18 cellular contexts compared by ENCODE assay signal in genomic region chr7:93894966-93895650, GRCh38. TPM values are rescaled to one million over a fixed set of nuclear protein-coding genes. Genes with fewer than 3 reads are reported as not detected.
"Had no signal": no experiment of that assay in that cellular context is flagged by ENCODE, and none has a peak within 500 bp of the region (broad histone marks: within the 10 kb centered on the region; RNA-seq: fewer than 3 reads in every experiment).

No MANE protein-coding gene starts in this region.

- H3K27me3 ChIP-seq: ascending aorta had no signal

- H3K4me3 Mint-ChIP-seq: activated CD4-positive, alpha-beta memory T cell treated with anti-CD3 and anti-CD28 coated beads, Interleukin-2, amount 10 ng/mL, durations not matched to agents 7 days and 5 days; activated CD4-positive, alpha-beta T cell treated with anti-CD3 and anti-CD28 coated beads for 36 hours; activated naive CD8-positive, alpha-beta T cell treated with anti-CD3 and anti-CD28 coated beads, Interleukin-2, amount 50 U/mL, for 24 hours; activated T-cell treated with anti-CD3 and anti-CD28 coated beads, Interleukin-2, amount 50 U/mL, for 72 hours; naive thymus-derived CD4-positive, alpha-beta T cell had no signal

- H3K4me1 ChIP-seq: colonic mucosa, psoas muscle had no signal

- H3K36me3 Mint-ChIP-seq: naive thymus-derived CD4-positive, alpha-beta T cell had no signal

- H3K9me3 ChIP-seq: ascending aorta, colonic mucosa, lower lobe of right lung, psoas muscle, suprapubic skin, upper lobe of left lung had no signal

- H3K4me3 ChIP-seq: ascending aorta, cardiac muscle cell, colonic mucosa, lower lobe of right lung, psoas muscle, suprapubic skin, upper lobe of left lung had no signal

- H3K27ac ChIP-seq: ascending aorta, cardiac muscle cell, colonic mucosa, lower lobe of right lung, psoas muscle, suprapubic skin, upper lobe of left lung had no signal

- H3K9me3 Mint-ChIP-seq: activated CD4-positive, alpha-beta memory T cell treated with anti-CD3 and anti-CD28 coated beads, Interleukin-2, amount 10 ng/mL, durations not matched to agents 7 days and 5 days; activated naive CD8-positive, alpha-beta T cell treated with anti-CD3 and anti-CD28 coated beads, Interleukin-2, amount 50 U/mL, for 24 hours; activated T-cell treated with anti-CD3 and anti-CD28 coated beads, Interleukin-2, amount 50 U/mL, for 72 hours had no signal

- H3K27ac Mint-ChIP-seq: activated CD4-positive, alpha-beta memory T cell treated with anti-CD3 and anti-CD28 coated beads, Interleukin-2, amount 10 ng/mL, durations not matched to agents 7 days and 5 days; activated CD4-positive, alpha-beta T cell treated with anti-CD3 and anti-CD28 coated beads for 36 hours; activated naive CD8-positive, alpha-beta T cell treated with anti-CD3 and anti-CD28 coated beads, Interleukin-2, amount 50 U/mL, for 24 hours; activated T-cell treated with anti-CD3 and anti-CD28 coated beads, Interleukin-2, amount 50 U/mL, for 72 hours; naive thymus-derived CD4-positive, alpha-beta T cell had no signal

- H3K36me3 ChIP-seq: ascending aorta, cardiac muscle cell, colonic mucosa, lower lobe of right lung, suprapubic skin, upper lobe of left lung had no signal

- ATAC-seq: activated CD4-positive, alpha-beta T cell treated with anti-CD3 and anti-CD28 coated beads for 36 hours; activated naive CD8-positive, alpha-beta T cell treated with anti-CD3 and anti-CD28 coated beads, Interleukin-2, amount 50 U/mL, for 24 hours; activated T-cell treated with anti-CD3 and anti-CD28 coated beads, Interleukin-2, amount 50 U/mL, for 72 hours; lower lobe of right lung; naive thymus-derived CD4-positive, alpha-beta T cell; psoas muscle had no signal

- DNase-seq: activated CD4-positive, alpha-beta memory T cell treated with anti-CD3 and anti-CD28 coated beads, Interleukin-2, amount 10 ng/mL, durations not matched to agents 7 days and 5 days; activated CD4-positive, alpha-beta T cell treated with anti-CD3 and anti-CD28 coated beads for 36 hours; activated gamma-delta T cell treated with Interleukin-2 at 50 U/mL for 16 hours; activated naive CD8-positive, alpha-beta T cell treated with anti-CD3 and anti-CD28 coated beads, Interleukin-2, amount 50 U/mL, for 24 hours; activated T-cell treated with anti-CD3 and anti-CD28 coated beads, Interleukin-2, amount 50 U/mL, for 72 hours; colonic mucosa; hypothalamus; kidney glomerular epithelial cell; lower lobe of right lung; naive thymus-derived CD4-positive, alpha-beta T cell; psoas muscle; stimulated activated CD4-positive, alpha-beta T cell treated with anti-CD3 and anti-CD28 coated beads, Interleukin-12 subunit alpha, Interleukin-12 subunit beta, amount 100 ng/mL, for 4 hours; stimulated activated naive CD4-positive, alpha-beta T cell; T-helper 9 cell; upper lobe of left lung had no signal

RNA-seq across cellular contexts. Expression of gene TFPI2, which starts 4.6 kb away (rescaled TPM):
- total RNA-seq: activated CD4-positive, alpha-beta memory T cell treated with anti-CD3 and anti-CD28 coated beads, Interleukin-2, amount 10 ng/mL, durations not matched to agents 7 days and 5 days; activated CD4-positive, alpha-beta T cell treated with anti-CD3 and anti-CD28 coated beads for 36 hours; ascending aorta had no signal

RNA-seq across cellular contexts. Expression of gene GNGT1, which starts 11.3 kb away (rescaled TPM):
- total RNA-seq: activated CD4-positive, alpha-beta memory T cell treated with anti-CD3 and anti-CD28 coated beads, Interleukin-2, amount 10 ng/mL, durations not matched to agents 7 days and 5 days; activated CD4-positive, alpha-beta T cell treated with anti-CD3 and anti-CD28 coated beads for 36 hours; activated T-cell treated with anti-CD3 and anti-CD28 coated beads, Interleukin-2, amount 50 U/mL, for 72 hours; ascending aorta; cardiac muscle cell; colonic mucosa; lower lobe of right lung; naive thymus-derived CD4-positive, alpha-beta T cell; psoas muscle; suprapubic skin; upper lobe of left lung had no signal

RNA-seq across cellular contexts. Expression of gene GNG11, which starts 26.4 kb away (rescaled TPM):
- total RNA-seq: activated CD4-positive, alpha-beta memory T cell treated with anti-CD3 and anti-CD28 coated beads, Interleukin-2, amount 10 ng/mL, durations not matched to agents 7 days and 5 days; activated CD4-positive, alpha-beta T cell treated with anti-CD3 and anti-CD28 coated beads for 36 hours; activated T-cell treated with anti-CD3 and anti-CD28 coated beads, Interleukin-2, amount 50 U/mL, for 72 hours had no signal
